ENCODE assay signal across 8 cellular contexts in genomic region chr15:90266061-90266431, GRCh38. TPM values are rescaled to one million over a fixed set of nuclear protein-coding genes. Genes with fewer than 3 reads are reported as not detected.
DNase-seq lines count a peak whose midpoint lies in the region; ATAC-seq and TF ChIP-seq lines count a peak whose summit lies in the region.

No MANE protein-coding gene starts in this region.

- H3K4me1 Mint-ChIP-seq in activated naive CD8-positive, alpha-beta T cell treated with anti-CD3 and anti-CD28 coated beads for 36 hours, result peaks cover 35% of the 10 kb centered on the region

- H3K9me3 ChIP-seq in OCI-LY7 (ENCODE audit: low read length) (no peaks in the 10 kb centered on the region), right atrium auricular region (no peaks in the 10 kb centered on the region)

- H3K36me3 Mint-ChIP-seq in activated naive CD8-positive, alpha-beta T cell treated with anti-CD3 and anti-CD28 coated beads for 36 hours, result peaks cover 32% of the 10 kb centered on the region

- H3K79me2 ChIP-seq in OCI-LY7 (ENCODE audit: insufficient read depth, low read depth, low read length), result peaks cover 48% of the 10 kb centered on the region

- peak overlapping the region; percentile 87 for H3K4me2 ChIP-seq in OCI-LY7 (ENCODE audit: low read length)

- peak overlapping the region; percentile 78; the same call in 1 of the 2 replicates for H2AFZ ChIP-seq in OCI-LY7 (ENCODE audit: low read length)

- H4K20me1 ChIP-seq in OCI-LY7 (ENCODE audit: insufficient read depth, low read length), result peaks cover 14% of the 10 kb centered on the region; the same call in 1 of the 2 replicates

- no peaks in the 10 kb centered on the region for H3K9me2 ChIP-seq in OCI-LY7 (ENCODE audit: insufficient read depth, low read length)

- H3K4me3 ChIP-seq in OCI-LY7 (ENCODE audit: low read depth, low read length, poor library complexity, severe bottlenecking), result peak overlapping the region; percentile 74
- peak overlapping the region; percentile 77 to 86 for H3K4me3 ChIP-seq in right atrium auricular region

- DNase-seq in DMS 273 (lab: John Stamatoyannopoulos, UW; ENCODE audit: unreplicated experiment) (peak; percentile 58), DMS 273 treated with DMSO at 0.1 percent for 48 hours (lab: John Stamatoyannopoulos, UW) (no peak), OCI-LY7 (ENCODE audit: low spot score) (no peak), right atrium auricular region (ENCODE audit: low spot score) (no peak), renal cortical epithelial cell (ENCODE audit: low read depth) (peak; percentile 16)
- peak; percentile 55 for DNase-seq in activated naive CD8-positive, alpha-beta T cell treated with anti-CD3 and anti-CD28 coated beads for 36 hours

- TF ChIP-seq CTCF in OCI-LY7 (conservative IDR thresholded peaks at IDR 0.05; ENCODE audit: low read length) (no peak), right atrium auricular region (IDR thresholded peaks at IDR 0.05) (no peak)

- POLR2A ChIA-PET in OCI-LY7 (lab: Charles Lee), result interaction anchor here (0.7 to 1.1 kb wide), 3 partner anchors 32 to 74 kb away, joined by 3 to 5 read pairs (median 4); partner anchors contain the start of gene GDPGP1

- no peaks in the 10 kb centered on the region for H3K27me3 ChIP-seq in right atrium auricular region

- ATAC-seq in HG02870 (IDR thresholded peaks at IDR 0.05; ENCODE audit: unreplicated experiment), result peak; percentile 15
- ATAC-seq in HG03432 (IDR thresholded peaks at IDR 0.05; ENCODE audit: unreplicated experiment), result no peak

- H3K27ac ChIP-seq in OCI-LY7 (ENCODE audit: low read depth, low read length, poor library complexity, severe bottlenecking), result peak overlapping the region; percentile 81
- H3K27ac ChIP-seq in right atrium auricular region, result peak overlapping the region; percentile 98 to 99

- H3K4me1 ChIP-seq in OCI-LY7 (ENCODE audit: insufficient read depth, low read length, poor library complexity, severe bottlenecking), result peaks cover 43% of the 10 kb centered on the region
- H3K4me1 ChIP-seq in right atrium auricular region, result peaks cover 0 to 56% of the 10 kb centered on the region in 2 donors

- H3K36me3 ChIP-seq in OCI-LY7 (ENCODE audit: insufficient read depth, low read length) (peaks cover 38% of the 10 kb centered on the region), right atrium auricular region (peaks cover 24% of the 10 kb centered on the region)

- H3K27ac Mint-ChIP-seq in activated naive CD8-positive, alpha-beta T cell treated with anti-CD3 and anti-CD28 coated beads for 36 hours, result peak overlapping the region; percentile 94

- no peaks in the 10 kb centered on the region for H3K9me3 Mint-ChIP-seq in activated naive CD8-positive, alpha-beta T cell treated with anti-CD3 and anti-CD28 coated beads for 36 hours

- CTCF ChIA-PET in OCI-LY7 (lab: Charles Lee; ENCODE audit: unreplicated experiment), result interaction anchor here (0.7 kb wide), 1 partner anchor 194 kb away, joined by 3 read pairs; no protein-coding TSS in a partner anchor

- H3K4me3 Mint-ChIP-seq in activated naive CD8-positive, alpha-beta T cell treated with anti-CD3 and anti-CD28 coated beads for 36 hours, result peak overlapping the region; percentile 96

- BruUV-seq in OCI-LY7 (replicated peaks; lab: Mats Ljungman, UMichigan), result no TSS peak

- intact Hi-C loops in OCI-LY7 (cut with micrococcal nuclease; ENCODE audit: unreplicated experiment), result loop anchor here (5.0 kb wide), 1 partner anchor 666 kb away; the partner anchor contains the start of gene HDDC3

- H3K27me3 Mint-ChIP-seq in activated naive CD8-positive, alpha-beta T cell treated with anti-CD3 and anti-CD28 coated beads for 36 hours, result no peaks in the 10 kb centered on the region

RNA-seq across cellular contexts. Expression of gene NGRN, which starts 0.6 kb away (rescaled TPM):
- total RNA-seq in OCI-LY7 (2014; rRNA removed; shearing (Covaris generic)), result 65.0 and 72.8 TPM in 2 replicates
- total RNA-seq in OCI-LY7 (2022) (40.0 and 44.4 TPM in 2 replicates), right atrium auricular region (100 to 1,000 TPM; 107 to 110 TPM), renal cortical epithelial cell (102 and 121 TPM in 2 replicates)
- 10 to 100 TPM; 24.3 TPM for total RNA-seq in activated naive CD8-positive, alpha-beta T cell treated with anti-CD3 and anti-CD28 coated beads for 36 hours

RNA-seq across cellular contexts. Expression of gene TTLL13, which starts 16.7 kb away (rescaled TPM):
- total RNA-seq in OCI-LY7 (2014; rRNA removed; shearing (Covaris generic)), result 0.57 and 0.88 TPM in 2 replicates
- 0.77 and 1.3 TPM in 2 replicates for total RNA-seq in OCI-LY7 (2022)
- total RNA-seq in activated naive CD8-positive, alpha-beta T cell treated with anti-CD3 and anti-CD28 coated beads for 36 hours, result under 1 TPM; 0.41 to 0.54 TPM
- total RNA-seq in right atrium auricular region, result not detected
- 0.10 TPM in 1 of 2 replicates, not detected in the other for total RNA-seq in renal cortical epithelial cell

RNA-seq across cellular contexts. Expression of gene GDPGP1, which starts 32.0 kb away (rescaled TPM):
- total RNA-seq in OCI-LY7 (2014; rRNA removed; shearing (Covaris generic)), result 8.1 and 22.3 TPM in 2 replicates
- total RNA-seq in OCI-LY7 (2022) (12.1 and 12.9 TPM in 2 replicates), right atrium auricular region (10 to 100 TPM in 1 of 2 donors, 1 to 10 TPM in 1; 8.6 to 16.1 TPM), renal cortical epithelial cell (19.0 and 20.8 TPM in 2 replicates)
- 10 to 100 TPM in 1 of 2 experiments, 1 to 10 TPM in 1; 8.3 to 11.8 TPM for total RNA-seq in activated naive CD8-positive, alpha-beta T cell treated with anti-CD3 and anti-CD28 coated beads for 36 hours

RNA-seq across cellular contexts. Expression of gene CIB1, which starts 32.3 kb away (rescaled TPM):
- total RNA-seq in OCI-LY7 (2014; rRNA removed; shearing (Covaris generic)), result 52.8 and 53.2 TPM in 2 replicates
- 54.5 and 66.0 TPM in 2 replicates for total RNA-seq in OCI-LY7 (2022)
- total RNA-seq in activated naive CD8-positive, alpha-beta T cell treated with anti-CD3 and anti-CD28 coated beads for 36 hours, result 100 to 1,000 TPM; 181 to 190 TPM
- total RNA-seq in right atrium auricular region, result 10 to 100 TPM; 24.9 to 31.1 TPM
- 44.6 and 45.6 TPM in 2 replicates for total RNA-seq in renal cortical epithelial cell

Comparison
In these comparisons a context has a peak if more than half of its experiments do, and no peak if none do; other contexts are left out.
1. DNase-seq: peak in DMS 273 (single experiment), activated naive CD8-positive, alpha-beta T cell treated with anti-CD3 and anti-CD28 coated beads for 36 hours (single experiment) and renal cortical epithelial cell (single experiment); none in DMS 273 treated with DMSO at 0.1 percent for 48 hours (single experiment), OCI-LY7 (single experiment) and right atrium auricular region (single experiment).